ENCODE assay signal across 1 cellular context in genomic region chr2:207205173-207205957, GRCh38.
TF ChIP-seq lines count a peak whose summit lies in the region.

No MANE protein-coding gene starts in this region.

TF ChIP-seq in SK-N-SH treated with all-trans-retinoic acid at 6 μM for 48 hours, 23 proteins besides CTCF, POLR2A, EP300 and RAD21 (continued from another document):
- TF ChIP-seq BACH2 (CRISPR knock-in tag; IDR thresholded peaks at IDR 0.05; ENCODE audit: borderline replicate concordance): no peak
- TF ChIP-seq ZFP30 (CRISPR knock-in tag; IDR thresholded peaks at IDR 0.05): no peak
- no peak for TF ChIP-seq ZFP3 (CRISPR knock-in tag; IDR thresholded peaks at IDR 0.05)
- TF ChIP-seq CSDC2 (CRISPR knock-in tag; IDR thresholded peaks at IDR 0.05): no peak
- no peak for TF ChIP-seq ESRRG (CRISPR knock-in tag; IDR thresholded peaks at IDR 0.05)
- TF ChIP-seq TOX (CRISPR knock-in tag; IDR thresholded peaks at IDR 0.05; ENCODE audit: borderline replicate concordance): no peak
- no peak for TF ChIP-seq ARNTL (CRISPR knock-in tag; IDR thresholded peaks at IDR 0.05; ENCODE audit: borderline replicate concordance, low read depth)
- TF ChIP-seq TCF4 (CRISPR knock-in tag; IDR thresholded peaks at IDR 0.05; ENCODE audit: borderline replicate concordance): no peak
- TF ChIP-seq SNAI2 (CRISPR knock-in tag; IDR thresholded peaks at IDR 0.05): no peak
- TF ChIP-seq TSHZ2 (CRISPR knock-in tag; IDR thresholded peaks at IDR 0.05): no peak
- TF ChIP-seq RARB (CRISPR knock-in tag; IDR thresholded peaks at IDR 0.05): no peak
TF ChIP-seq in SK-N-SH treated with all-trans-retinoic acid at 6 μM for 48 hours: peak in this region for 0.
